In the genomic region with DNA sequence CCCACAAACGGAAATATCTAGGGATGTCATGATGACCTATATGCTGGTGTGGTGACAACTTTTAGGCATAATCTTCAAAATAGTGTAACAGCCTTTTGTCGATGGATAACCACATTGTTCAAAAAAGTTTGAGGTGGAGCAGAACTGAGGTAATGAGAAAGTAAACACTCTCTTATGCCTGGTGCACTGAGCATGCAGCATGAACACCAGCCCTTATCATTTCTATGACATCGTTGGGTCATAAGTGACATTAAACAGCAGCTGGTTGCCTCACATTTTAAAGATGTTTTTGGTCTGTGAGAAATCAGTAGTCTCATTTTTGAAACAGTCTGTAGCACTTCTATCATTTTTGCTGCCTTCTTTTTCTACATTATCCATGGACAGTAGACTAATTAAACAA, we compare ENCODE assay signal across 1 cellular context.
TF ChIP-seq lines count a peak whose summit lies in the region.

No MANE protein-coding gene starts in this region.

TF ChIP-seq in IMR-90, 13 proteins besides CTCF, POLR2A, EP300 and RAD21:
- TF ChIP-seq CEBPB (IDR thresholded peaks at IDR 0.05; ENCODE audit: low read depth, low read length) (0 out of 2 replicates have a peak, but pooled peaks have one; percentile 12), MAZ (IDR thresholded peaks at IDR 0.05; ENCODE audit: borderline replicate concordance, low read depth, low read length) (no peak), RCOR1 (IDR thresholded peaks at IDR 0.05; ENCODE audit: insufficient replicate concordance, low read length) (no peak), MXI1 (IDR thresholded peaks at IDR 0.05; ENCODE audit: borderline replicate concordance, low read depth, low read length) (no peak), BHLHE40 (IDR thresholded peaks at IDR 0.05; ENCODE audit: low read depth, low read length) (no peak), SMC3 (IDR thresholded peaks at IDR 0.05; ENCODE audit: low read depth, low read length) (no peak)
